Comparison of ENCODE assay signal across 8 cellular contexts in the genomic region with DNA sequence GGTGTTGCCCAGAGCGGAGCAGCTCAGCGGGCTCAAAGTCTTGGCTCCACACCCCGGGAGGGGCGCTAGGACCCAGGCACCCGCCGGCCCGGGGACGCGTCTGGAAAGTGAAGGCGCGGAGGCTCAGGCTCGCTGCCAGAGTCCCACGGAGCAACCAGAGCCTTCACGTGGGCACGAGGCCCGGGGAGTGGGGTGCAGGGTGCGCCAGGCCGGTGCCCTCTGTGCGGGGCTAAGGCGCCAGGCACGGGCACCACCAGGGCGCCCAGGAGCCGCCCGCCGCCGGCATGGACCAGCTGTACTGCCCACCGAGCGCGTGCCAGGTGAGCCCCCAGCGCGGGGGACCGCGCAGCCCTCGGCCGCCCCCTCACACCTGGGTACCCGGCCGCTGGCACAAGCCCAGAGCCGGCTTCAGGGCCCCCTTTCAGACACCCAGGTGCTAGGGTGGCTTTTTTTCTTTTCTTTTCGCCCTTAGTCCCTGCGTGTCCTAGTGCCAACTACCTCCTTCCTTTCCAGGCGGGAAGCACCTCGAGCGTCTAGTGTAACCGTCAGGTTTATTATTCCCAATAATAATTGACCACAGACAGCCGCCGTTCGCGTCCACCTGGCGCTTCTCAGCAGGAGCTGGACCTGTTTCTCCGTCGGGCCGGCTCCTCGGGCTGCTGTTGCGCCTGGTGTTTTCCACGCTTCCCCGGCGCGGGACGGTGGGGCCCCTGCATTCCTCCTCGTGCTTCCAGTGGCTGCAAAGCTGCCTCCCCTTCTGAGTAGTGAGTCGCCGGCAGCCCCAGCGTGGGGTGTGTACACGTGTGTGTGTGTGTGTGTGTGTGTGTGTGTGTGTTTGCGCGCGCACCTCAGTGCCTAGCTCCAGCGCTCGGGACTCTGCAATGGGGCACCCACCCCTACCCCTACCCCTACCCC. TPM values are rescaled to one million over a fixed set of nuclear protein-coding genes. Genes with fewer than 3 reads are reported as not detected.
DNase-seq lines count a peak whose midpoint lies in the region; ATAC-seq and TF ChIP-seq lines count a peak whose summit lies in the region.

No MANE protein-coding gene starts in this region.

- POLR2A ChIA-PET in Panc1 (lab: Charles Lee) = no interaction called here

- H3K9me3 ChIP-seq in Panc1 (ENCODE audit: control insufficient read depth, insufficient read depth, low read depth, low read length) = no peaks in the 10 kb centered on the region
- H3K9me3 ChIP-seq in heart left ventricle = peaks cover 0 to 4% (median 0%) of the 10 kb centered on the region in 12 donors

- TF ChIP-seq POLR2A in heart left ventricle (IDR thresholded peaks at IDR 0.05) = no peak

- H3K36me3 ChIP-seq in Panc1 (ENCODE audit: control insufficient read depth, insufficient read depth, low read length) (no peaks in the 10 kb centered on the region), heart left ventricle (no peaks in the 10 kb centered on the region)

- WGBS in heart left ventricle, 4 donors = 2 to 9% (median 3%) methylated on average over 46 to 69 of the region's 69 CpGs

- peak; percentile 76 for ATAC-seq in Panc1
- peak in 2 of 4 donors; percentile 55 to 75 for ATAC-seq in heart left ventricle
- no peak for ATAC-seq in HG02610 (IDR thresholded peaks at IDR 0.05; ENCODE audit: unreplicated experiment)

- intact Hi-C loops in Panc1 (cut with micrococcal nuclease; ENCODE audit: unreplicated experiment) (no loop called here), heart left ventricle (cut with DNase I) (no loop called here)

- H3K9me3 Mint-ChIP-seq in progenitor cell of endocrine pancreas (ENCODE audit: low read depth) = no peaks in the 10 kb centered on the region

- in situ Hi-C loops in Panc1 (cut with HindIII; ENCODE audit: low pct_unique_long_range_greater_than_20kb, low sequenced_read_pairs) = no loop called here

- H3K4me3 ChIP-seq in Panc1 (ENCODE audit: low read depth in 2 of 2, low read length in 2 of 2) (peak overlapping the region; percentile 23 to 25), heart left ventricle (peak overlapping the region; percentile 29 to 62 (median 46))

- H3K27ac ChIP-seq in Panc1 (ENCODE audit: low read length) (no peak overlapping the region), heart left ventricle (no peak overlapping the region)

- H3K27ac Mint-ChIP-seq in progenitor cell of endocrine pancreas = peak overlapping the region; percentile 20

- DNase-seq in Daoy (ENCODE audit: low read depth) (peak; percentile 8), Panc1 (ENCODE audit: low read depth, low spot score) (no peak), heart left ventricle (peak in 4 of 5 donors; percentile 23 to 64 (median 40)), progenitor cell of endocrine pancreas (ENCODE audit: low spot score, unreplicated experiment) (no peak), NOMO-1 treated with dmso at 0.1 percent for 144 hours (lab: John Stamatoyannopoulos, UW; ENCODE audit: unreplicated experiment) (no peak), HT-29 (ENCODE audit: low spot score) (no peak)
- DNase-seq in stimulated activated CD4-positive, alpha-beta T cell treated with anti-CD3 and anti-CD28 coated beads, Interleukin-4, amount 100 ng/mL, for 24 hours = no peak

- H3K4me1 ChIP-seq in Panc1 (ENCODE audit: control insufficient read depth, insufficient read depth, low read length) (peaks cover 3% of the 10 kb centered on the region; the same call in 1 of the 2 replicates), heart left ventricle (peaks cover 0 to 19% (median 6%) of the 10 kb centered on the region in 12 donors)

- peaks cover 43% of the 10 kb centered on the region for H3K27me3 Mint-ChIP-seq in progenitor cell of endocrine pancreas

- peak overlapping the region; percentile 66 for H3K4me3 Mint-ChIP-seq in progenitor cell of endocrine pancreas (ENCODE audit: low read depth)

- H3K36me3 Mint-ChIP-seq in progenitor cell of endocrine pancreas (ENCODE audit: insufficient read depth) = no peaks in the 10 kb centered on the region

- no TSS peak for BruUV-seq in Panc1 (replicated peaks; lab: Mats Ljungman, UMichigan)

- H3K27me3 ChIP-seq in Panc1 (ENCODE audit: control insufficient read depth, insufficient read depth, low read length) (peaks cover 49% of the 10 kb centered on the region), heart left ventricle (peaks cover 0 to 28% (median 13%) of the 10 kb centered on the region in 9 donors)

- H3K4me1 Mint-ChIP-seq in progenitor cell of endocrine pancreas (ENCODE audit: low read depth) = peaks cover 16% of the 10 kb centered on the region

- CTCF ChIA-PET in Panc1 (lab: Charles Lee) = no interaction called here

- no peak for TF ChIP-seq CTCF in Panc1 (IDR thresholded peaks at IDR 0.05)
- TF ChIP-seq CTCF in heart left ventricle (IDR thresholded peaks at IDR 0.05) = no peak
- no peak for TF ChIP-seq CTCF in progenitor cell of endocrine pancreas (IDR thresholded peaks at IDR 0.05; ENCODE audit: unreplicated experiment)

RNA-seq across cellular contexts. Expression of gene PDE8B, which starts 30.1 kb away (rescaled TPM):
- total RNA-seq in Daoy (2014; rRNA removed; shearing (Covaris generic)) = 0.29 and 1.6 TPM in 2 replicates
- 0.62 TPM for total RNA-seq in Panc1 (2021; ENCODE audit: unreplicated experiment)
- polyA plus RNA-seq in Panc1 (2012; ENCODE audit: insufficient read length) = 0.90 TPM
- total RNA-seq in heart left ventricle = 1 to 10 TPM; 2.4 to 9.3 (median 3.5) TPM
- polyA plus RNA-seq in heart left ventricle = 1 to 10 TPM; 1.1 to 2.0 TPM
- total RNA-seq in progenitor cell of endocrine pancreas = 2.6 and 4.0 TPM in 2 replicates
- total RNA-seq in HT-29 (2014; rRNA removed; shearing (Covaris generic)) = not detected in 2 replicates

Comparison
In these comparisons a context has a peak if more than half of its experiments do, and no peak if none do; other contexts are left out.
1. DNase-seq: peak in Daoy (single experiment) and heart left ventricle (4 of 5); none in Panc1 (single experiment), progenitor cell of endocrine pancreas (single experiment), NOMO-1 treated with dmso at 0.1 percent for 144 hours (single experiment), HT-29 (single experiment) and stimulated activated CD4-positive, alpha-beta T cell treated with anti-CD3 and anti-CD28 coated beads, Interleukin-4, amount 100 ng/mL, for 24 hours (single experiment).